ENCODE assay signal across 14 cellular contexts in the genomic region with DNA sequence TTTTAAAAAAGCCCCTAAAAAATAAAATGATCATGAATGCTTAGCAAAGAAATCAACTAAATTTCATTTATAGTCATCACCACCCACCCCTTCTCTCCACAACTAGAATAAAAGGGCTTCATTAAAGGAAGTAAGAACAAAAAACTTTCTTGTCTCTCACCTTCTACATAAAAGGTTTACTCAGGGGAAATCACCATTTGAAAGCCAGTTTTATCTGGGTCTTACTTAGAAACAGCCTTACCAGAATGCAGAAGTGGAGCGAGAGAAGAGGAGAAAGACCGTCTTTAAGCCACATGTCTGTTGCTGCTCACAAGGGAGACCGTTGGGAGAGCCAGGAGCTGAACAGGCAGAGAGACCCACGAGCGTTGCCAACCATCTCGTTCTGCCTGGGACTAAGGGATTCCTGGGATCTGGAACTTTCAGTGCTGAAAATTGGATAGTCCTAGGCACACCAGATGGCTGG.
DNase-seq lines count a peak whose midpoint lies in the region; ATAC-seq and TF ChIP-seq lines count a peak whose summit lies in the region.
"Had no signal": no experiment of that assay in that cellular context is flagged by ENCODE, and none has a peak within 500 bp of the region (broad histone marks: within the 10 kb centered on the region; RNA-seq: fewer than 3 reads in every experiment).

No MANE protein-coding gene starts in this region.

- no peaks in the 10 kb centered on the region for H3K36me3 Mint-ChIP-seq in CD4-positive, alpha-beta T cell (ENCODE audit: low read depth)

- no peak for TF ChIP-seq CTCF in CD4-positive, alpha-beta T cell (IDR thresholded peaks at IDR 0.05)
- no peak for TF ChIP-seq CTCF in body of pancreas (IDR thresholded peaks at IDR 0.05)

- POLR2A ChIA-PET in CD4-positive, alpha-beta T cell (lab: Charles Lee) = no interaction called here

- H3K4me3 ChIP-seq in body of pancreas = no peak overlapping the region
- H3K4me3 ChIP-seq: cardiac muscle cell had no signal

- CTCF ChIA-PET in CD4-positive, alpha-beta T cell (lab: Charles Lee) = no interaction called here

- no peaks in the 10 kb centered on the region for H3K27me3 Mint-ChIP-seq in CD4-positive, alpha-beta T cell

- no peak overlapping the region for H3K4me3 Mint-ChIP-seq in CD4-positive, alpha-beta T cell
- H3K4me3 Mint-ChIP-seq: HFFc6 had no signal

- peaks cover under 1% of the 10 kb centered on the region for H3K4me1 ChIP-seq in body of pancreas

- no peaks in the 10 kb centered on the region for H3K9me3 Mint-ChIP-seq in CD4-positive, alpha-beta T cell
- H3K9me3 Mint-ChIP-seq: HFFc6 had no signal

- no peaks in the 10 kb centered on the region for H3K36me3 ChIP-seq in body of pancreas (replicated peaks in 1 of 2; ENCODE audit: insufficient read depth in 1 of 2, low read depth in 2 of 2)
- H3K36me3 ChIP-seq: cardiac muscle cell, neutrophil had no signal

- no peak overlapping the region for H3K27ac ChIP-seq in CD4-positive, alpha-beta T cell (ENCODE audit: low read depth, low read length)
- no peak overlapping the region for H3K27ac ChIP-seq in body of pancreas
- H3K27ac ChIP-seq: cardiac muscle cell, neutrophil had no signal

- no peaks in the 10 kb centered on the region for H3K9me3 ChIP-seq in CD4-positive, alpha-beta T cell (ENCODE audit: control insufficient read depth, low read length)
- H3K9me3 ChIP-seq in body of pancreas = no peaks in the 10 kb centered on the region
- H3K9me3 ChIP-seq: neutrophil had no signal

- TF ChIP-seq POLR2A in body of pancreas (IDR thresholded peaks at IDR 0.05) = no peak

- intact Hi-C loops in CD4-positive, alpha-beta T cell (cut with DNase I, micrococcal nuclease) = no loop called here
- intact Hi-C loops in body of pancreas (cut with DNase I) = no loop called here

- H3K27me3 ChIP-seq in CD4-positive, alpha-beta T cell (ENCODE audit: control insufficient read depth, insufficient read depth, low read length) = no peaks in the 10 kb centered on the region
- H3K27me3 ChIP-seq in body of pancreas = no peaks in the 10 kb centered on the region
- H3K27me3 ChIP-seq: neutrophil had no signal

- ATAC-seq in CD4-positive, alpha-beta T cell (ENCODE audit: poor library complexity) = peak; percentile 39
- peak; percentile 37 for ATAC-seq in GM18867 (IDR thresholded peaks at IDR 0.05; ENCODE audit: unreplicated experiment)
- peak; percentile 72 for ATAC-seq in HG03103 (IDR thresholded peaks at IDR 0.05; ENCODE audit: low read depth, unreplicated experiment)
- ATAC-seq in body of pancreas = no peak
- ATAC-seq: HepG2 had no signal

- peak overlapping the region; percentile 9 for H3K27ac Mint-ChIP-seq in CD4-positive, alpha-beta T cell
- H3K27ac Mint-ChIP-seq: HFFc6 had no signal

- peaks cover 13% of the 10 kb centered on the region for H3K4me1 Mint-ChIP-seq in CD4-positive, alpha-beta T cell (ENCODE audit: low read depth)

- 62 to 80% methylated on average over 5 to 6 of the region's 6 CpGs for WGBS in body of pancreas, 2 donors

- no peak for DNase-seq in CD4-positive, alpha-beta T cell
- DNase-seq in activated T-cell treated with anti-CD3 and anti-CD28 coated beads, Interleukin-2, amount 50 U/mL, for 48 hours = peak; percentile 25 to 33
- no peak for DNase-seq in body of pancreas
- no peak for DNase-seq in ecto neural progenitor cell (ENCODE audit: low spot score)
- DNase-seq in DMS 273 (lab: John Stamatoyannopoulos, UW; ENCODE audit: unreplicated experiment) = no peak
- no peak for DNase-seq in SW 1271 (lab: John Stamatoyannopoulos, UW)
- DNase-seq: HFFc6; NCI-H2171 treated with DMSO at 0.1 percent for 48 hours; stimulated activated CD4-positive, alpha-beta T cell treated with anti-CD3 and anti-CD28 coated beads, Interleukin-1b, Interleukin-23, amount 100 ng/mL, for 48 hours had no signal

Comparison
In these comparisons a context has a peak if more than half of its experiments do, and no peak if none do; other contexts are left out.
1. DNase-seq: peak in activated T-cell treated with anti-CD3 and anti-CD28 coated beads, Interleukin-2, amount 50 U/mL, for 48 hours (2 of 2); none in CD4-positive, alpha-beta T cell (0 of 10), body of pancreas (0 of 4), ecto neural progenitor cell (single experiment), DMS 273 (single experiment) and SW 1271 (0 of 2).